ENCODE assay signal across 17 cellular contexts in the genomic region with DNA sequence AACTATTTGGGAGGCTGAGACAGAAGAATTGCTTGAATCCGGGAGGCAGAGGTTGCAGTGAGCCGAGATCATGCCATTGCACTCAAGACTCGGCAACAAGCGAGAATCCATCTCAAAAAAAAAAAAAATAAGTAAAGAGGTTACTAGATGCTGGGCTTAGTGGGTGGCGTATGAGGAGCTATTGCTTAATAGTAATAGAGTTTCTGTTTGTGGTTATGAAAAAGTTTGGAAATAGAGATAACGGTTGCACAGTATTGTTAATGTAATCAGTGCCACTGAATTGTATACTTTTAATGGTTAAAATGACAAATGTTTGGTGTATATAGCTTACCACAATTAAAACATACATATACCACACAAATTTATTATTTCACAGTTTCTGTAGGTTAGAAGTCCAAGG.
"Had no signal": no experiment of that assay in that cellular context is flagged by ENCODE, and none has a peak within 500 bp of the region (broad histone marks: within the 10 kb centered on the region; RNA-seq: fewer than 3 reads in every experiment).

No MANE protein-coding gene starts in this region.

- DNase-seq: activated CD4-positive, alpha-beta T cell treated with anti-CD3 and anti-CD28 coated beads, Interleukin-2, amount 50 U/mL, for 48 hours; activated CD8-positive, alpha-beta memory T cell treated with anti-CD3 and anti-CD28 coated beads, Interleukin-2, amount 50 U/mL, for 48 hours; activated naive CD4-positive, alpha-beta T cell treated with anti-CD3 and anti-CD28 coated beads for 36 hours; activated naive CD8-positive, alpha-beta T cell treated with anti-CD3 and anti-CD28 coated beads, Interleukin-2, amount 10 ng/mL, durations not matched to agents 7 days and 5 days; activated T-cell treated with anti-CD3 and anti-CD28 coated beads, Interleukin-2, amount 50 U/mL, for 4 hours; amygdala; cerebellar nuclear complex; heart right ventricle; naive B cell; nucleus accumbens; right lobe of liver; small intestine; stimulated activated CD4-positive, alpha-beta T cell treated with anti-CD3 and anti-CD28 coated beads, Interleukin-15, amount 100 ng/mL, for 24 hours; stomach; transverse colon had no signal

- ATAC-seq: activated T-cell treated with anti-CD3 and anti-CD28 coated beads, Interleukin-2, amount 50 U/mL, for 4 hours; heart right ventricle; right lobe of liver; stimulated activated memory B cell treated with anti-CD40 and anti-IgM and Interleukin-4, amounts not matched to agents 10 μg/mL and 1 μg/mL and 100 μg/mL, for 72 hours; WTC11 had no signal
